ENCODE assay signal across 8 cellular contexts in the genomic region with DNA sequence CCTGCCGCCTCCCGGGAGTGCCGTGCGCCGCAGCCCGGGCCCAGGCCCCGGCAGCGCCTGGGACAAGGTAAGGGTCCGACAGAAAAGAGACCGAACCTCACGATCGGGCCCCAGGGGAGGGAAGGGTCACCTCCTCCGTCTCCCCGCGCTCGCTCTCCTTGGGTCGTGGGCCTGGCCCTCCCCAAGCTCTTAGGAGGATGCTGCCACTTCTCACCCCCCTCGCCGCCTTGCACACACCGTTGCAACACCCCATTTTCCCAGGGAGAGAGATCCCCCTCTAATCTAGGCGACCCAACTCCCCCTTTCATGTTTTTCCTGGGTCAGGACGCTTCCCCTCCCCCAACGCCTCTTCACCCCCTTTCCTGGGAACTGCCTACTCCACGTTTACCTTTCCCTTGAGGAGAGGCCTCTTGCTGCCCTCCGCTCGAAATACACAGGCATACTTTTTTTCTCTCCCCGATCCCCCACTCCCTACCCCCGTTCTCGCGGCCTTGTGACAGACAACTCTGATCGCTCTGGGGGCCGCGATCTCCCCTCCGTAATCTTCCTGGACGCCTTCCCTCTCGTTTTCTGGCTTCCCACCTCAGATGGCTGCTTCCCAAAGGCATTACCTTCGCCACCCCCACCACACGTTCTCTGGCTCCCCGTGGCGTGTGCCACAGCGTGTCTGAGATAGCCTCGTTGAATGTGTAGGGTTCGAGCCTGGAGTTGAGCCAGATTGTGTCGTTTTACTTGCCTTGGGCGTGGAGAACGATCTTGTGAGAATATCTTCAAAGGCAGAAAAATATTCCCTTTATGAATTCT. TPM values are rescaled to one million over a fixed set of nuclear protein-coding genes. Genes with fewer than 3 reads are reported as not detected.
DNase-seq lines count a peak whose midpoint lies in the region; ATAC-seq, FAIRE-seq and TF ChIP-seq lines count a peak whose summit lies in the region.

No MANE protein-coding gene starts in this region.

- H2BK15ac ChIP-seq in mesenchymal stem cell (ENCODE audit: low read depth, poor library complexity, severe bottlenecking) = peak overlapping the region; percentile 99

- peaks cover 65% of the 10 kb centered on the region for H3K4me1 ChIP-seq in DOHH2 (ENCODE audit: control insufficient read depth, low read length)
- H3K4me1 ChIP-seq in mesenchymal stem cell (ENCODE audit: control insufficient read depth, insufficient read depth, low read depth, low read length) = peaks cover 4% of the 10 kb centered on the region

- peak overlapping the region in 1 of 2 experiments; percentile 85 for H3K23ac ChIP-seq in mesenchymal stem cell (ENCODE audit: low read length in 2 of 2)

- peak overlapping the region; percentile 82 for H2AK5ac ChIP-seq in mesenchymal stem cell (ENCODE audit: low read length, severe bottlenecking)

- H3F3A ChIP-seq in DOHH2 (ENCODE audit: control insufficient read depth, insufficient read depth) = 0 out of 2 replicates have a peak, but pooled peaks cover 5% of the 10 kb centered on the region

- no peak for ATAC-seq in stimulated activated naive CD8-positive, alpha-beta T cell treated with anti-CD3 and anti-CD28 coated beads, Interleukin-15, Interleukin-2, amounts not matched to agents 100 U/mL and 50 U/mL, for 24 hours
- ATAC-seq in GM21526 (IDR thresholded peaks at IDR 0.05; ENCODE audit: low FRiP score, unreplicated experiment) = no peak

- peak overlapping the region; percentile 97 for H4K8ac ChIP-seq in mesenchymal stem cell (ENCODE audit: low read length)

- peak overlapping the region; percentile 98 for H2BK120ac ChIP-seq in mesenchymal stem cell (ENCODE audit: low read depth, low read length)

- DNase-seq in LHCN-M2 (ENCODE audit: low read depth) = peak; percentile 33
- DNase-seq in activated CD4-positive, alpha-beta T cell treated with anti-CD3 and anti-CD28 coated beads, Interleukin-2, amount 50 U/mL, for 1 hour = peak; percentile 32
- DNase-seq in effector CD4-positive, alpha-beta T cell = peak; percentile 16
- DNase-seq in mesenchymal stem cell = peak; percentile 59
- DNase-seq in stimulated activated naive CD8-positive, alpha-beta T cell treated with anti-CD3 and anti-CD28 coated beads, Interleukin-15, Interleukin-2, amounts not matched to agents 100 U/mL and 50 U/mL, for 24 hours = peak; percentile 43
- DNase-seq in HTR-8/SVneo (ENCODE audit: insufficient read length, low spot score) = no peak

- H3K4me2 ChIP-seq in DOHH2 (ENCODE audit: low read length) (peak overlapping the region; percentile 87), mesenchymal stem cell (ENCODE audit: low read length, poor library complexity, severe bottlenecking) (peak overlapping the region; percentile 77)

- peaks cover 67% of the 10 kb centered on the region for H3K36me3 ChIP-seq in DOHH2 (ENCODE audit: control insufficient read depth, low read length)
- peaks cover 4 to 17% of the 10 kb centered on the region in 2 experiments for H3K36me3 ChIP-seq in mesenchymal stem cell (ENCODE audit: control insufficient read depth in 1 of 2, insufficient read depth in 2 of 2, low read depth in 1 of 2, low read length in 2 of 2)

- no peaks in the 10 kb centered on the region for H3K27me3 ChIP-seq in DOHH2 (ENCODE audit: control insufficient read depth, low read length)
- H3K27me3 ChIP-seq in mesenchymal stem cell (ENCODE audit: control insufficient read depth in 1 of 2, insufficient read depth in 1 of 2, low read length in 2 of 2) = no peaks in the 10 kb centered on the region

- 2% methylated on average over 35 of the region's 46 CpGs for WGBS in mesenchymal stem cell

- H4K91ac ChIP-seq in mesenchymal stem cell (ENCODE audit: low read length) = peak overlapping the region; percentile 99

- peak overlapping the region; percentile 95 to 96 for H3K14ac ChIP-seq in mesenchymal stem cell (ENCODE audit: low read length in 2 of 2)

- peaks cover 56% of the 10 kb centered on the region for H4K20me1 ChIP-seq in DOHH2 (ENCODE audit: control insufficient read depth, insufficient read depth, low read depth, low read length)

- H2BK12ac ChIP-seq in mesenchymal stem cell (ENCODE audit: low read length in 2 of 2) = peak overlapping the region; percentile 9 to 73

- H3K4me3 ChIP-seq in DOHH2 (ENCODE audit: low read length) = peak overlapping the region; percentile 92
- peak overlapping the region; percentile 85 to 94 for H3K4me3 ChIP-seq in mesenchymal stem cell (ENCODE audit: insufficient read depth in 1 of 2, low read depth in 1 of 2, low read length in 2 of 2)

- FAIRE-seq in HTR-8/SVneo (lab: Jason Lieb, UNC) = no peak

- H2BK5ac ChIP-seq in mesenchymal stem cell (ENCODE audit: low read depth, low read length, poor library complexity, severe bottlenecking) = peak overlapping the region; percentile 95

- H3K79me1 ChIP-seq in mesenchymal stem cell (replicated peaks; ENCODE audit: low read length, poor library complexity, severe bottlenecking) = no peaks in the 10 kb centered on the region

- H3K9me3 ChIP-seq in DOHH2 (ENCODE audit: control insufficient read depth, insufficient read depth, low read length) (no peaks in the 10 kb centered on the region), mesenchymal stem cell (ENCODE audit: control insufficient read depth, low read length) (no peaks in the 10 kb centered on the region)

- no peaks in the 10 kb centered on the region for H3K9me2 ChIP-seq in DOHH2 (replicated peaks; ENCODE audit: control insufficient read depth, low read length)

- TF ChIP-seq CTCF in DOHH2 (IDR thresholded peaks at IDR 0.05; ENCODE audit: low read depth, low read length, poor library complexity, severe bottlenecking) = no peak

- H3K18ac ChIP-seq in mesenchymal stem cell (ENCODE audit: low read depth in 1 of 2, low read length in 2 of 2) = peak overlapping the region; percentile 98 to 99

- H3K27ac ChIP-seq in DOHH2 (ENCODE audit: low read depth, low read length) = peak overlapping the region; percentile 82
- H3K27ac ChIP-seq in mesenchymal stem cell (ENCODE audit: low read length, poor library complexity, severe bottlenecking) = peak overlapping the region; percentile 87

- H3K9ac ChIP-seq in mesenchymal stem cell (ENCODE audit: low read length) = peak overlapping the region; percentile 97

- peaks cover 89% of the 10 kb centered on the region for H3K79me2 ChIP-seq in DOHH2 (ENCODE audit: control insufficient read depth, low read length)

- H2AFZ ChIP-seq in mesenchymal stem cell (ENCODE audit: low read depth, low read length) = no peak overlapping the region

- H3K4ac ChIP-seq in mesenchymal stem cell (ENCODE audit: low read depth in 1 of 2, low read length in 2 of 2) = peak overlapping the region; percentile 35 to 98

RNA-seq across cellular contexts. Expression of gene SETD5, which starts 0.7 kb away (rescaled TPM):
- total RNA-seq in LHCN-M2 (2014; rRNA removed) = 51.2 and 51.8 TPM in 2 replicates
- polyA plus RNA-seq in LHCN-M2 (2012) = 28.9 TPM
- polyA plus RNA-seq in mesenchymal stem cell (2013, experiment 1 of 2) = 83.9 TPM
- polyA plus RNA-seq in mesenchymal stem cell (2013, experiment 2 of 2) = 77.6 TPM

RNA-seq across cellular contexts. Expression of gene THUMPD3, which starts 35.3 kb away (rescaled TPM):
- total RNA-seq in LHCN-M2 (2014; rRNA removed) = 46.8 and 55.0 TPM in 2 replicates
- 35.7 TPM for polyA plus RNA-seq in LHCN-M2 (2012)
- 19.1 TPM for polyA plus RNA-seq in mesenchymal stem cell (2013, experiment 1 of 2)
- polyA plus RNA-seq in mesenchymal stem cell (2013, experiment 2 of 2) = 20.3 TPM
